ENCODE assay signal across 19 cellular contexts in genomic region chr5:93593476-93594060, GRCh38. TPM values are rescaled to one million over a fixed set of nuclear protein-coding genes. Genes with fewer than 3 reads are reported as not detected.
DNase-seq lines count a peak whose midpoint lies in the region; TF ChIP-seq lines count a peak whose summit lies in the region.
"Had no signal": no experiment of that assay in that cellular context is flagged by ENCODE, and none has a peak within 500 bp of the region (broad histone marks: within the 10 kb centered on the region; RNA-seq: fewer than 3 reads in every experiment).

No MANE protein-coding gene starts in this region.

- H3K4me3 ChIP-seq in tibial nerve, result no peak overlapping the region
- H3K4me3 ChIP-seq: BLaER1, gastroesophageal sphincter had no signal

- H3K27ac Mint-ChIP-seq in activated CD4-positive, alpha-beta T cell treated with anti-CD3 and anti-CD28 coated beads, Interleukin-2, amount 10 ng/mL, durations not matched to agents 7 days and 5 days, result peak overlapping the region; percentile 71
- H3K27ac Mint-ChIP-seq: dendritic cell treated with granulocyte-macrophage colony-stimulating factor and Interleukin-4, amounts not matched to agents 40 ng/mL and 50 ng/mL, for 4 days; T-helper 2 cell treated with Interferon-gamma antibody and Interleukin-4, amounts not matched to agents 5 μg/mL and 100 μg/mL, for 36 hours had no signal

- peaks cover 10% of the 10 kb centered on the region for H3K36me3 Mint-ChIP-seq in activated CD4-positive, alpha-beta T cell treated with anti-CD3 and anti-CD28 coated beads, Interleukin-2, amount 10 ng/mL, durations not matched to agents 7 days and 5 days (ENCODE audit: low read depth)

- TF ChIP-seq EP300 in tibial nerve (IDR thresholded peaks at IDR 0.05), result no peak

- no peaks in the 10 kb centered on the region for H3K9me3 Mint-ChIP-seq in activated CD4-positive, alpha-beta T cell treated with anti-CD3 and anti-CD28 coated beads, Interleukin-2, amount 10 ng/mL, durations not matched to agents 7 days and 5 days
- H3K9me3 Mint-ChIP-seq: dendritic cell treated with granulocyte-macrophage colony-stimulating factor and Interleukin-4, amounts not matched to agents 40 ng/mL and 50 ng/mL, for 4 days had no signal

- no peak for TF ChIP-seq POLR2A in tibial nerve (IDR thresholded peaks at IDR 0.05)

- peaks cover 0 to 30% (median 0%) of the 10 kb centered on the region in 3 donors for H3K36me3 ChIP-seq in tibial nerve
- H3K36me3 ChIP-seq: BLaER1 had no signal

- H3K27me3 ChIP-seq in tibial nerve, result peaks cover 0 to 5% of the 10 kb centered on the region in 2 donors

- no peak for DNase-seq in activated CD4-positive, alpha-beta T cell treated with anti-CD3 and anti-CD28 coated beads, Interleukin-2, amount 10 ng/mL, durations not matched to agents 7 days and 5 days
- DNase-seq in activated CD4-positive, alpha-beta T cell treated with anti-CD3 and anti-CD28 coated beads for 4 hours, result no peak
- peak; percentile 76 for DNase-seq in cerebellar cortex (ENCODE audit: low spot score)
- peak; percentile 87 for DNase-seq in left kidney (ENCODE audit: low read depth, low spot score)
- no peak for DNase-seq in tibial nerve (ENCODE audit: low spot score in 2 of 2)
- no peak for DNase-seq in activated T-cell treated with anti-CD3 and anti-CD28 coated beads, Interleukin-2, amount 50 U/mL, for 1 hour
- DNase-seq in RKO (ENCODE audit: low spot score), result no peak
- DNase-seq in NCI-H1436 treated with DMSO at 0.1 percent for 48 hours (lab: John Stamatoyannopoulos, UW), result no peak
- DNase-seq: activated effector memory CD4-positive, alpha-beta T cell treated with Interleukin-2 at 50 U/mL for 16 hours; anterior cingulate cortex; GDM1; NCI-H2171; NCI-H69; OCI-M1; stimulated activated CD4-positive, alpha-beta T cell treated with anti-CD3 and anti-CD28 coated beads, Interleukin-2, amount 100 ng/mL, for 48 hours had no signal

- H3K4me1 Mint-ChIP-seq in activated CD4-positive, alpha-beta T cell treated with anti-CD3 and anti-CD28 coated beads, Interleukin-2, amount 10 ng/mL, durations not matched to agents 7 days and 5 days, result peaks cover 8% of the 10 kb centered on the region

- peaks cover 85% of the 10 kb centered on the region for H3K27me3 Mint-ChIP-seq in activated CD4-positive, alpha-beta T cell treated with anti-CD3 and anti-CD28 coated beads, Interleukin-2, amount 10 ng/mL, durations not matched to agents 7 days and 5 days

- peak overlapping the region in 3 of 4 donors; percentile 2 to 95 (median 40) for H3K27ac ChIP-seq in tibial nerve
- H3K27ac ChIP-seq: BLaER1 had no signal

- no peak for TF ChIP-seq CTCF in tibial nerve (IDR thresholded peaks at IDR 0.05)

- 53 to 66% methylated on average over 28 of the region's 28 CpGs for WGBS in tibial nerve, 2 donors

- peaks cover 0 to 71% (median 20%) of the 10 kb centered on the region in 4 donors for H3K4me1 ChIP-seq in tibial nerve
- H3K4me1 ChIP-seq: BLaER1 had no signal

- H3K4me3 Mint-ChIP-seq in activated CD4-positive, alpha-beta T cell treated with anti-CD3 and anti-CD28 coated beads, Interleukin-2, amount 10 ng/mL, durations not matched to agents 7 days and 5 days, result no peak overlapping the region
- H3K4me3 Mint-ChIP-seq: dendritic cell treated with granulocyte-macrophage colony-stimulating factor and Interleukin-4, amounts not matched to agents 40 ng/mL and 50 ng/mL, for 4 days; T-helper 2 cell treated with Interferon-gamma antibody and Interleukin-4, amounts not matched to agents 5 μg/mL and 100 μg/mL, for 36 hours had no signal

- H3K9me3 ChIP-seq in tibial nerve, result no peaks in the 10 kb centered on the region
- H3K9me3 ChIP-seq: gastroesophageal sphincter had no signal

- POLR2A ChIA-PET in activated CD4-positive, alpha-beta T cell treated with anti-CD3 and anti-CD28 coated beads, Interleukin-2, amount 10 ng/mL, durations not matched to agents 7 days and 5 days (lab: Charles Lee), result no interaction called here

- CTCF ChIA-PET in activated CD4-positive, alpha-beta T cell treated with anti-CD3 and anti-CD28 coated beads, Interleukin-2, amount 10 ng/mL, durations not matched to agents 7 days and 5 days (lab: Charles Lee), result no interaction called here

RNA-seq across cellular contexts. Expression of gene NR2F1, which starts 10.5 kb away (rescaled TPM):
- not detected for total RNA-seq in activated CD4-positive, alpha-beta T cell treated with anti-CD3 and anti-CD28 coated beads, Interleukin-2, amount 10 ng/mL, durations not matched to agents 7 days and 5 days
- total RNA-seq in tibial nerve, result 10 to 100 TPM; 64.9 to 81.3 (median 67.6) TPM

RNA-seq across cellular contexts. Expression of gene NR2F1-AS1, which starts 12.5 kb away (rescaled TPM):
- not detected for total RNA-seq in activated CD4-positive, alpha-beta T cell treated with anti-CD3 and anti-CD28 coated beads, Interleukin-2, amount 10 ng/mL, durations not matched to agents 7 days and 5 days
- total RNA-seq in tibial nerve, result 10 to 100 TPM; 13.5 to 38.4 (median 35.4) TPM

Comparison
In these comparisons a context has a peak if more than half of its experiments do, and no peak if none do; other contexts are left out.
1. DNase-seq: peak in cerebellar cortex (single experiment) and left kidney (single experiment); none in activated CD4-positive, alpha-beta T cell treated with anti-CD3 and anti-CD28 coated beads, Interleukin-2, amount 10 ng/mL, durations not matched to agents 7 days and 5 days (single experiment), activated CD4-positive, alpha-beta T cell treated with anti-CD3 and anti-CD28 coated beads for 4 hours (0 of 2), tibial nerve (0 of 2), activated T-cell treated with anti-CD3 and anti-CD28 coated beads, Interleukin-2, amount 50 U/mL, for 1 hour (single experiment), RKO (single experiment) and NCI-H1436 treated with DMSO at 0.1 percent for 48 hours (single experiment).
2. RNA of gene NR2F1, which starts 10.5 kb away (total RNA-seq): 64.9 to 81.3 TPM in tibial nerve; not detected in activated CD4-positive, alpha-beta T cell treated with anti-CD3 and anti-CD28 coated beads, Interleukin-2, amount 10 ng/mL, durations not matched to agents 7 days and 5 days; every median in the first group is over 10 times any median in the second.
3. RNA of gene NR2F1-AS1, which starts 12.5 kb away (total RNA-seq): 13.5 to 38.4 TPM in tibial nerve; not detected in activated CD4-positive, alpha-beta T cell treated with anti-CD3 and anti-CD28 coated beads, Interleukin-2, amount 10 ng/mL, durations not matched to agents 7 days and 5 days; every median in the first group is over 10 times any median in the second.